1 cellular context compared by ENCODE assay signal in genomic region chr3:28050120-28050519, GRCh38.
TF ChIP-seq lines count a peak whose summit lies in the region.

No MANE protein-coding gene starts in this region.

TF ChIP-seq in HCT116, 20 proteins besides CTCF, POLR2A, EP300 and RAD21 (continued from another document):
- no peak for TF ChIP-seq REST (IDR thresholded peaks at IDR 0.05; ENCODE audit: low read depth)
- TF ChIP-seq EGR1 (IDR thresholded peaks at IDR 0.05; ENCODE audit: low read depth): no peak
- TF ChIP-seq YY1 (IDR thresholded peaks at IDR 0.05; ENCODE audit: extremely low read depth, insufficient replicate concordance, low read depth, low read length): no peak
- no peak for TF ChIP-seq EZH2phosphoT487 (IDR thresholded peaks at IDR 0.05; ENCODE audit: borderline replicate concordance)
- no peak for TF ChIP-seq SRF (IDR thresholded peaks at IDR 0.05; ENCODE audit: low read depth)
